1 cellular context compared by ENCODE assay signal in genomic region chr10:70337201-70337651, GRCh38.
TF ChIP-seq lines count a peak whose summit lies in the region.

No MANE protein-coding gene starts in this region.

TF ChIP-seq in GM23338, 12 proteins besides CTCF, POLR2A, EP300 and RAD21:
- no peak for TF ChIP-seq ZNF462 (CRISPR knock-in tag; IDR thresholded peaks at IDR 0.05)
- no peak for TF ChIP-seq POLR2AphosphoS5 (IDR thresholded peaks at IDR 0.05; ENCODE audit: low read depth)
